ENCODE assay signal across 1 cellular context in genomic region chr12:48788522-48788851, GRCh38.
TF ChIP-seq lines count a peak whose summit lies in the region.

No MANE protein-coding gene starts in this region.

TF ChIP-seq in GM23338, 12 proteins besides CTCF, POLR2A, EP300 and RAD21 (continued from another document):
- TF ChIP-seq ZNF462 (CRISPR knock-in tag; IDR thresholded peaks at IDR 0.05) = no peak
- no peak for TF ChIP-seq EZH2phosphoT487 (IDR thresholded peaks at IDR 0.05; ENCODE audit: unreplicated experiment)
- TF ChIP-seq JUNB (IDR thresholded peaks at IDR 0.05; ENCODE audit: unreplicated experiment) = no peak
- TF ChIP-seq ZNF331 (CRISPR knock-in tag; IDR thresholded peaks at IDR 0.05; ENCODE audit: low read depth) = no peak
- no peak for TF ChIP-seq ETS1 (IDR thresholded peaks at IDR 0.05)
- TF ChIP-seq CREB1 (CRISPR knock-in tag; IDR thresholded peaks at IDR 0.05; ENCODE audit: low read depth) = no peak
- TF ChIP-seq POLR2AphosphoS5 (IDR thresholded peaks at IDR 0.05; ENCODE audit: low read depth) = no peak
- no peak for TF ChIP-seq STAT1 (IDR thresholded peaks at IDR 0.05; ENCODE audit: unreplicated experiment)
